8 cellular contexts compared by ENCODE assay signal in the genomic region with DNA sequence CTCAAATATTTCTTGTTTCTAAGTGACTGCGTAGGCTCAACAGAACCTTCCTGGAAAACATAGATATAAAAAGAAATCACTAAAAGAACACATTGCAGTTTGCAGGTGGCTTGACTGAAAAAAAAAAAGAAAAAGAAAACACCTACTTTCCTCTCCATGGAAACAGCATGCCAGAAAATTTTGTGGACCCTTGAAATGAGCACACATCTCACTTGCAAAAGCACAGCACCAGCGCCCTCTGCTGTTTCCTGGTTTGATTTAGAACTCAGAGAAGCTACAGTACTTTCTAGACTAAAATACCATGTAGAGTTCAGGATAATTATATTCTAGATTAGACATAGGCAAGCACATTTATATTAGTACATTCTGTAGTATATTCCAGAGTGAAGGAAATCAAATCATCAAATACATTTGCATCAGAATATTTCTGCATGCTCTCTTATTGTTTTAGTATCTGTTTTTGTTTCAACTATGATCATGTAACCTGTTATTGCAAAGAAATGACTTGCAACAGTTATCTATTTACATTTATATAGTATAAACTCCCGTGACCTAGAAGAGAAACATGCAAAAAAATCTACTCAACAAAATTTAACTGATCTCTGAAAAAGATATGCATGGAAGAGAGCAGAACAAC. TPM values are rescaled to one million over a fixed set of nuclear protein-coding genes. Genes with fewer than 3 reads are reported as not detected.
DNase-seq lines count a peak whose midpoint lies in the region; ATAC-seq, FAIRE-seq and TF ChIP-seq lines count a peak whose summit lies in the region.

No MANE protein-coding gene starts in this region.

- H3K9me3 Mint-ChIP-seq in type B pancreatic cell: no peaks in the 10 kb centered on the region

- H3K27me3 ChIP-seq in SJCRH30 (no peaks in the 10 kb centered on the region), pancreas (no peaks in the 10 kb centered on the region)

- no peak for TF ChIP-seq POLR2A in GM12891 (IDR thresholded peaks at IDR 0.05; ENCODE audit: low read depth, low read length)

- H3K27ac ChIP-seq in SJCRH30 (no peak overlapping the region), pancreas (no peak overlapping the region)

- no peak overlapping the region for H3K27ac Mint-ChIP-seq in type B pancreatic cell

- H3K4me3 Mint-ChIP-seq in type B pancreatic cell: no peak overlapping the region

- intact Hi-C loops in pancreas (cut with DNase I): loop anchor here in 1 of 3 donors (5.0 to 10.0 kb wide), 3 partner anchors 210 to 740 kb away; no protein-coding TSS in a partner anchor

- WGBS in pancreas, 2 donors: 34% methylated on average over 3 of the region's 3 CpGs

- no peak overlapping the region for H3K4me3 ChIP-seq in SJCRH30
- H3K4me3 ChIP-seq in pancreas: no peak overlapping the region

- H3K4me1 ChIP-seq in SJCRH30 (peaks cover 11% of the 10 kb centered on the region; the same call in 1 of the 2 replicates), pancreas (no peaks in the 10 kb centered on the region)

- H3K36me3 Mint-ChIP-seq in type B pancreatic cell: no peaks in the 10 kb centered on the region

- TF ChIP-seq CTCF in pancreas (IDR thresholded peaks at IDR 0.05) (peak in 3 of 4 donors; percentile 34 to 70 (median 59)), type B pancreatic cell (conservative IDR thresholded peaks at IDR 0.05) (peak; percentile 92)

- FAIRE-seq in pancreas (lab: Jason Lieb, UNC) (peak; percentile 78), GM12891 (lab: Jason Lieb, UNC) (no peak)

- H3K36me3 ChIP-seq in SJCRH30: no peaks in the 10 kb centered on the region
- H3K36me3 ChIP-seq in pancreas: no peaks in the 10 kb centered on the region

- DNase-seq in DMS 273 (lab: John Stamatoyannopoulos, UW; ENCODE audit: unreplicated experiment): peak; percentile 90
- DNase-seq in LoVo (ENCODE audit: low spot score): peak; percentile 71
- DNase-seq in SJCRH30: peak; percentile 89 to 90
- peak; percentile 33 for DNase-seq in activated effector memory CD4-positive, alpha-beta T cell treated with Interleukin-2 at 50 U/mL for 16 hours
- peak; percentile 72 for DNase-seq in glomerular endothelial cell (ENCODE audit: extremely low read depth, low read depth, low spot score)
- DNase-seq in pancreas: peak in 5 of 6 donors; percentile 39 to 80 (median 71)
- DNase-seq in type B pancreatic cell (ENCODE audit: extremely low spot score, unreplicated experiment): peak; percentile 81
- DNase-seq in GM12891 (ENCODE audit: insufficient read length, low spot score): no peak

- H3K9me3 ChIP-seq in SJCRH30 (replicated peaks) (no peaks in the 10 kb centered on the region), pancreas (no peaks in the 10 kb centered on the region)

- no peaks in the 10 kb centered on the region for H3K27me3 Mint-ChIP-seq in type B pancreatic cell

- H3K4me1 Mint-ChIP-seq in type B pancreatic cell (ENCODE audit: unreplicated experiment): peaks cover 6% of the 10 kb centered on the region

- ATAC-seq in pancreas: peak in 3 of 4 donors; percentile 59 to 81 (median 78)

TF ChIP-seq in GM12891, 5 proteins besides CTCF, POLR2A, EP300 and RAD21:
- TF ChIP-seq POU2F2 (IDR thresholded peaks at IDR 0.05; ENCODE audit: low read depth, low read length): no peak
- TF ChIP-seq PAX5 (IDR thresholded peaks at IDR 0.05; ENCODE audit: insufficient read depth, low read length, severe bottlenecking): no peak
- TF ChIP-seq TAF1 (IDR thresholded peaks at IDR 0.05; ENCODE audit: low read depth, low read length): no peak
- TF ChIP-seq POLR2AphosphoS5 (IDR thresholded peaks at IDR 0.05; ENCODE audit: low read depth, low read length): no peak
- no peak for TF ChIP-seq SPI1 (IDR thresholded peaks at IDR 0.05; ENCODE audit: low read depth, low read length)

RNA-seq across cellular contexts. Expression of a gene that starts 22.3 kb away (rescaled TPM):
- total RNA-seq in SJCRH30 (2014; rRNA removed; shearing (Covaris generic)): 42.8 and 48.0 TPM in 2 replicates
- 22.4 and 26.4 TPM in 2 replicates for total RNA-seq in glomerular endothelial cell
- total RNA-seq in pancreas: 1 to 10 TPM; 4.7 to 9.0 (median 5.9) TPM
- 1 to 10 TPM; 2.4 to 3.7 TPM for polyA plus RNA-seq in pancreas
- total RNA-seq in type B pancreatic cell (ENCODE audit: low replicate concordance): 17.5 and 23.1 TPM in 2 replicates
- 5.7 TPM for polyA plus RNA-seq in GM12891 (2012; ENCODE audit: low read depth, missing spikeins)
